ENCODE assay signal across 9 cellular contexts in genomic region chr6:111824608-111825337, GRCh38. TPM values are rescaled to one million over a fixed set of nuclear protein-coding genes. Genes with fewer than 3 reads are reported as not detected.
DNase-seq lines count a peak whose midpoint lies in the region; ATAC-seq and TF ChIP-seq lines count a peak whose summit lies in the region.
"Had no signal": no experiment of that assay in that cellular context is flagged by ENCODE, and none has a peak within 500 bp of the region (broad histone marks: within the 10 kb centered on the region; RNA-seq: fewer than 3 reads in every experiment).

No MANE protein-coding gene starts in this region.

- POLR2A ChIA-PET in CD4-positive, alpha-beta T cell (lab: Charles Lee) = interaction anchor here (0.6 to 5.2 kb wide), 15 partner anchors 8 to 165 kb away, joined by 3 to 17 read pairs (median 4); partner anchors contain the start of gene FYN

- H3K9me3 Mint-ChIP-seq in CD4-positive, alpha-beta T cell = no peaks in the 10 kb centered on the region

- H3K36me3 Mint-ChIP-seq in CD4-positive, alpha-beta T cell (ENCODE audit: low read depth) = peaks cover 60% of the 10 kb centered on the region

- no peak for TF ChIP-seq CTCF in CD4-positive, alpha-beta T cell (IDR thresholded peaks at IDR 0.05)

- intact Hi-C loops in CD4-positive, alpha-beta T cell (cut with DNase I, micrococcal nuclease) = loop anchor here in 1 of 2 experiments (2.0 kb wide), 2 partner anchors 14 kb away; no protein-coding TSS in a partner anchor
- intact Hi-C loops in left ventricle myocardium superior (cut with micrococcal nuclease) = no loop called here

- no peak for DNase-seq in CD4-positive, alpha-beta T cell
- DNase-seq in left ventricle myocardium superior (no peak), ureter (ENCODE audit: low spot score) (no peak), islet precursor cell (no peak), NCI-H2029 (lab: John Stamatoyannopoulos, UW) (no peak)
- DNase-seq in central memory CD4-positive, alpha-beta T cell = no peak
- DNase-seq: NCI-H2171 treated with DMSO at 0.1 percent for 48 hours had no signal

- H3K27me3 Mint-ChIP-seq in CD4-positive, alpha-beta T cell = no peaks in the 10 kb centered on the region

- ATAC-seq in CD4-positive, alpha-beta T cell (ENCODE audit: poor library complexity) = no peak
- peak; percentile 83 for ATAC-seq in GM21381 (IDR thresholded peaks at IDR 0.05; ENCODE audit: unreplicated experiment)
- ATAC-seq in HG03442 (IDR thresholded peaks at IDR 0.05; ENCODE audit: unreplicated experiment) = peak; percentile 86
- peak; percentile 55 for ATAC-seq in left ventricle myocardium superior

- peak overlapping the region; percentile 1 for H3K4me3 Mint-ChIP-seq in CD4-positive, alpha-beta T cell

- H3K27ac ChIP-seq in CD4-positive, alpha-beta T cell (ENCODE audit: low read depth, low read length) = peak overlapping the region; percentile 34

- H3K27me3 ChIP-seq in CD4-positive, alpha-beta T cell (ENCODE audit: control insufficient read depth, insufficient read depth, low read length) = no peaks in the 10 kb centered on the region

- CTCF ChIA-PET in CD4-positive, alpha-beta T cell (lab: Charles Lee) = interaction anchor here (0.9 to 3.1 kb wide), 12 partner anchors 11 to 219 kb away, joined by 3 to 11 read pairs (median 3); partner anchors contain the start of gene FYN

- H3K4me1 Mint-ChIP-seq in CD4-positive, alpha-beta T cell (ENCODE audit: low read depth) = peaks cover 75% of the 10 kb centered on the region

- H3K9me3 ChIP-seq in CD4-positive, alpha-beta T cell (ENCODE audit: control insufficient read depth, low read length) = no peaks in the 10 kb centered on the region

- peak overlapping the region; percentile 58 for H3K27ac Mint-ChIP-seq in CD4-positive, alpha-beta T cell

RNA-seq across cellular contexts. Expression of gene FYN, which starts 48.5 kb away (rescaled TPM):
- total RNA-seq in CD4-positive, alpha-beta T cell = 100 to 1,000 TPM; 419 TPM
- total RNA-seq in left ventricle myocardium superior (51.6 TPM), ureter (62.6 TPM)
